In the genomic region with DNA sequence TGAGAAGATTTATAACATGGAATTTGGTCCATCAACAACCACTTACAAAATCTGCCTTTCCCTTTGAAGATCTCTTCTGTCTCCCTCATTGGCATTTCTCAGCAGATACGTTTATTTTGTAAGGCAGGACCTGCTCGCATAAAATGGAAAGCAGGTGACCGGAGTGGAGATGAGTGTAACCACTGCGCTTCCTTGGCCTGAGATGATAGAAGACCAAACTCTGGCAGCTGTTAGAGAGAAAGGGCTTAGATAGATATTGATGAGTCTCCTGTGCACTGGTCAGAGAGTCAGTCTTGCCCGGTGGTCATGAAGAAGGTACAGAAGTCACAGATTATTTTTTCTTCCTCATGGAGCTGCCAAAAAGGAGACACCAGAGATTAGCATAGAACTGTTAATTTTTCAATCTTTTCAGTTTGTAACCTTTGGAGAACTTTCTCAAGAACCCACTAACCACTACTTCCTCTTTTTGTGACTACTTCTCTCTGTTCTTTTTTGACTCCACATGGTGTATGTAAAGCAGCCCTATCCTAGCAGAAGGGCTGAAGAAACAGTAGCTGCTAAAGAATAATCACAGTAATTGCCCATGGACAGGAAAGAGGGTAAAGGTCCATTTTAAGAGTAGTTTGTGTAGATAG, we compare ENCODE assay signal across 1 cellular context.
TF ChIP-seq lines count a peak whose summit lies in the region.

No MANE protein-coding gene starts in this region.

TF ChIP-seq in GM23338, 12 proteins besides CTCF, POLR2A, EP300 and RAD21 (continued from another document):
- TF ChIP-seq, protein P1, sequence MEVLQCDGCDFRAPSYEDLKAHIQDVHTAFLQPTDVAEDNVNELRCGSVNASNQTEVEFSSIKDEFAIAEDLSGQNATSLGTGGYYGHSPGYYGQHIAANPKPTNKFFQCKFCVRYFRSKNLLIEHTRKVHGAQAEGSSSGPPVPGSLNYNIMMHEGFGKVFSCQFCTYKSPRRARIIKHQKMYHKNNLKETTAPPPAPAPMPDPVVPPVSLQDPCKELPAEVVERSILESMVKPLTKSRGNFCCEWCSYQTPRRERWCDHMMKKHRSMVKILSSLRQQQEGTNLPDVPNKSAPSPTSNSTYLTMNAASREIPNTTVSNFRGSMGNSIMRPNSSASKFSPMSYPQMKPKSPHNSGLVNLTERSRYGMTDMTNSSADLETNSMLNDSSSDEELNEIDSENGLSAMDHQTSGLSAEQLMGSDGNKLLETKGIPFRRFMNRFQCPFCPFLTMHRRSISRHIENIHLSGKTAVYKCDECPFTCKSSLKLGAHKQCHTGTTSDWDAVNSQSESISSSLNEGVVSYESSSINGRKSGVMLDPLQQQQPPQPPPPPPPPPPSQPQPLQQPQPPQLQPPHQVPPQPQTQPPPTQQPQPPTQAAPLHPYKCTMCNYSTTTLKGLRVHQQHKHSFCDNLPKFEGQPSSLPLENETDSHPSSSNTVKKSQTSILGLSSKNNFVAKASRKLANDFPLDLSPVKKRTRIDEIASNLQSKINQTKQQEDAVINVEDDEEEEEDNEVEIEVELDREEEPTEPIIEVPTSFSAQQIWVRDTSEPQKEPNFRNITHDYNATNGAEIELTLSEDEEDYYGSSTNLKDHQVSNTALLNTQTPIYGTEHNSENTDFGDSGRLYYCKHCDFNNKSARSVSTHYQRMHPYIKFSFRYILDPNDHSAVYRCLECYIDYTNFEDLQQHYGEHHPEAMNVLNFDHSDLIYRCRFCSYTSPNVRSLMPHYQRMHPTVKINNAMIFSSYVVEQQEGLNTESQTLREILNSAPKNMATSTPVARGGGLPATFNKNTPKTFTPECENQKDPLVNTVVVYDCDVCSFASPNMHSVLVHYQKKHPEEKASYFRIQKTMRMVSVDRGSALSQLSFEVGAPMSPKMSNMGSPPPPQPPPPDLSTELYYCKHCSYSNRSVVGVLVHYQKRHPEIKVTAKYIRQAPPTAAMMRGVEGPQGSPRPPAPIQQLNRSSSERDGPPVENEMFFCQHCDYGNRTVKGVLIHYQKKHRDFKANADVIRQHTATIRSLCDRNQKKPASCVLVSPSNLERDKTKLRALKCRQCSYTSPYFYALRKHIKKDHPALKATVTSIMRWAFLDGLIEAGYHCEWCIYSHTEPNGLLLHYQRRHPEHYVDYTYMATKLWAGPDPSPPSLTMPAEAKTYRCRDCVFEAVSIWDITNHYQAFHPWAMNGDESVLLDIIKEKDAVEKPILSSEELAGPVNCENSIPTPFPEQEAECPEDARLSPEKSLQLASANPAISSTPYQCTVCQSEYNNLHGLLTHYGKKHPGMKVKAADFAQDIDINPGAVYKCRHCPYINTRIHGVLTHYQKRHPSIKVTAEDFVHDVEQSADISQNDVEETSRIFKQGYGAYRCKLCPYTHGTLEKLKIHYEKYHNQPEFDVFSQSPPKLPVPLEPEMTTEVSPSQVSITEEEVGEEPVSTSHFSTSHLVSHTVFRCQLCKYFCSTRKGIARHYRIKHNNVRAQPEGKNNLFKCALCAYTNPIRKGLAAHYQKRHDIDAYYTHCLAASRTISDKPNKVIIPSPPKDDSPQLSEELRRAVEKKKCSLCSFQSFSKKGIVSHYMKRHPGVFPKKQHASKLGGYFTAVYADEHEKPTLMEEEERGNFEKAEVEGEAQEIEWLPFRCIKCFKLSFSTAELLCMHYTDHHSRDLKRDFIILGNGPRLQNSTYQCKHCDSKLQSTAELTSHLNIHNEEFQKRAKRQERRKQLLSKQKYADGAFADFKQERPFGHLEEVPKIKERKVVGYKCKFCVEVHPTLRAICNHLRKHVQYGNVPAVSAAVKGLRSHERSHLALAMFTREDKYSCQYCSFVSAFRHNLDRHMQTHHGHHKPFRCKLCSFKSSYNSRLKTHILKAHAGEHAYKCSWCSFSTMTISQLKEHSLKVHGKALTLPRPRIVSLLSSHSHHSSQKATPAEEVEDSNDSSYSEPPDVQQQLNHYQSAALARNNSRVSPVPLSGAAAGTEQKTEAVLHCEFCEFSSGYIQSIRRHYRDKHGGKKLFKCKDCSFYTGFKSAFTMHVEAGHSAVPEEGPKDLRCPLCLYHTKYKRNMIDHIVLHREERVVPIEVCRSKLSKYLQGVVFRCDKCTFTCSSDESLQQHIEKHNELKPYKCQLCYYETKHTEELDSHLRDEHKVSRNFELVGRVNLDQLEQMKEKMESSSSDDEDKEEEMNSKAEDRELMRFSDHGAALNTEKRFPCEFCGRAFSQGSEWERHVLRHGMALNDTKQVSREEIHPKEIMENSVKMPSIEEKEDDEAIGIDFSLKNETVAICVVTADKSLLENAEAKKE (CRISPR knock-in tag; IDR thresholded peaks at IDR 0.05): no peak
- TF ChIP-seq ZNF114 (CRISPR knock-in tag; IDR thresholded peaks at IDR 0.05): no peak
- TF ChIP-seq, protein P2, sequence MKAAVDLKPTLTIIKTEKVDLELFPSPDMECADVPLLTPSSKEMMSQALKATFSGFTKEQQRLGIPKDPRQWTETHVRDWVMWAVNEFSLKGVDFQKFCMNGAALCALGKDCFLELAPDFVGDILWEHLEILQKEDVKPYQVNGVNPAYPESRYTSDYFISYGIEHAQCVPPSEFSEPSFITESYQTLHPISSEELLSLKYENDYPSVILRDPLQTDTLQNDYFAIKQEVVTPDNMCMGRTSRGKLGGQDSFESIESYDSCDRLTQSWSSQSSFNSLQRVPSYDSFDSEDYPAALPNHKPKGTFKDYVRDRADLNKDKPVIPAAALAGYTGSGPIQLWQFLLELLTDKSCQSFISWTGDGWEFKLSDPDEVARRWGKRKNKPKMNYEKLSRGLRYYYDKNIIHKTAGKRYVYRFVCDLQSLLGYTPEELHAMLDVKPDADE (IDR thresholded peaks at IDR 0.05): no peak
TF ChIP-seq in GM23338: peak in this region for 0.
